Comparison of ENCODE assay signal across 1 cellular context in genomic region chr3:133169669-133170068, GRCh38.
TF ChIP-seq lines count a peak whose summit lies in the region.

No MANE protein-coding gene starts in this region.

TF ChIP-seq in SK-N-SH, 30 proteins besides CTCF, POLR2A, EP300 and RAD21 (continued from another document):
- TF ChIP-seq REST (IDR thresholded peaks at IDR 0.05; ENCODE audit: low read depth, low read length) = no peak
- no peak for TF ChIP-seq POLR2AphosphoS5 (IDR thresholded peaks at IDR 0.05; ENCODE audit: low read depth, low read length)
- TF ChIP-seq NFIC (IDR thresholded peaks at IDR 0.05; ENCODE audit: borderline replicate concordance) = no peak
- no peak for TF ChIP-seq TEAD4 (IDR thresholded peaks at IDR 0.05; ENCODE audit: borderline replicate concordance, insufficient read depth)
